8 cellular contexts compared by ENCODE assay signal in genomic region chr2:70553584-70554337, GRCh38.
A peak's percentile ranks its signal among the peaks of the same experiment; 100 is the strongest.
DNase-seq lines count a peak whose midpoint lies in the region; ATAC-seq, FAIRE-seq and TF ChIP-seq lines count a peak whose summit lies in the region.

Gene TGFA, minus strand, starts transcription at chr2:70553826. Its CDS starts 59 bp downstream, at chr2:70553767.

- peak within 1 kb of the TSS; percentile 76 for H3K9ac ChIP-seq in NT2/D1 (ENCODE audit: insufficient read length, low read depth)

- H3K27ac ChIP-seq in muscle layer of duodenum (ENCODE audit: low read length): peak within 1 kb of the TSS; percentile 11

- DNase-seq in AG20443 (ENCODE audit: low spot score) (peak; percentile 88), GM19239 (ENCODE audit: insufficient read length, low spot score) (peak; percentile 40), NT2/D1 (ENCODE audit: low read depth, low spot score) (peak; percentile 78), activated T-cell treated with anti-CD3 and anti-CD28 coated beads for 4 hours (peak; percentile 43), erythroblast (lab: John Stamatoyannopoulos, UW) (peak; percentile 43 to 50)
- DNase-seq in stimulated activated CD8-positive, alpha-beta memory T cell treated with anti-CD3 and anti-CD28 coated beads, Interleukin-7, amount 100 ng/mL, for 24 hours (ENCODE audit: low read depth): peak; percentile 21

- H3K36me3 ChIP-seq in NT2/D1 (ENCODE audit: insufficient read depth, insufficient read length, low read length): no peaks in the 10 kb centered on the region
- no peaks in the 10 kb centered on the region for H3K36me3 ChIP-seq in muscle layer of duodenum (ENCODE audit: control insufficient read depth in 1 of 2, insufficient read depth in 2 of 2, low read length in 2 of 2)

- no peak for TF ChIP-seq POLR2A in erythroblast (IDR thresholded peaks at IDR 0.05; ENCODE audit: low read length)

- H3K27me3 ChIP-seq in NT2/D1 (ENCODE audit: insufficient read depth, insufficient read length) (peaks cover 32% of the 10 kb centered on the region), muscle layer of duodenum (ENCODE audit: low read depth, low read length) (peaks cover 19% of the 10 kb centered on the region)

- H3K9me3 ChIP-seq in NT2/D1 (ENCODE audit: insufficient read depth, low read length): no peaks in the 10 kb centered on the region
- H3K9me3 ChIP-seq in muscle layer of duodenum (ENCODE audit: control insufficient read depth in 1 of 2, low read length in 2 of 2): no peaks in the 10 kb centered on the region

- peak; percentile 90 for ATAC-seq in HG03521 (IDR thresholded peaks at IDR 0.05; ENCODE audit: unreplicated experiment)

- H3K4me3 ChIP-seq in NT2/D1 (ENCODE audit: insufficient read length, low read depth) (peak within 1 kb of the TSS; percentile 53), muscle layer of duodenum (ENCODE audit: low read depth in 1 of 2, low read length in 2 of 2) (peak within 1 kb of the TSS; percentile 71 to 73)

- peaks cover 4% of the 10 kb centered on the region for H3K4me1 ChIP-seq in NT2/D1 (ENCODE audit: insufficient read depth, insufficient read length)
- peaks cover 6 to 22% of the 10 kb centered on the region in 2 donors for H3K4me1 ChIP-seq in muscle layer of duodenum (ENCODE audit: control insufficient read depth in 1 of 2, insufficient read depth in 2 of 2, low read length in 2 of 2)

- no peak for FAIRE-seq in GM19239 (lab: Jason Lieb, UNC)

Comparison
In these comparisons a context has a peak if more than half of its experiments do, and no peak if none do; other contexts are left out.
1. Peak in every context shown above with its lines: DNase-seq, ATAC-seq, H3K4me3 ChIP-seq and H3K27ac ChIP-seq.
2. DNase-seq: peak in every context shown above with its lines; median percentile 88 in AG20443; 78 in NT2/D1; 46 in erythroblast; 43 in activated T-cell treated with anti-CD3 and anti-CD28 coated beads for 4 hours; 40 in GM19239; 21 in stimulated activated CD8-positive, alpha-beta memory T cell treated with anti-CD3 and anti-CD28 coated beads, Interleukin-7, amount 100 ng/mL, for 24 hours.